ENCODE assay signal across 25 cellular contexts in genomic region chr1:8311068-8311718, GRCh38. TPM values are rescaled to one million over a fixed set of nuclear protein-coding genes. Genes with fewer than 3 reads are reported as not detected.
DNase-seq lines count a peak whose midpoint lies in the region; ATAC-seq and TF ChIP-seq lines count a peak whose summit lies in the region.
"Had no signal": no experiment of that assay in that cellular context is flagged by ENCODE, and none has a peak within 500 bp of the region (broad histone marks: within the 10 kb centered on the region; RNA-seq: fewer than 3 reads in every experiment).

No MANE protein-coding gene starts in this region.

- H3K27ac ChIP-seq in HEK293 (ENCODE audit: extremely low read depth, low read depth, low read length) (no peak overlapping the region), body of pancreas (peak overlapping the region; percentile 67 to 94 (median 91)), liver (ENCODE audit: low read depth in 1 of 2, low read length in 2 of 2) (peak overlapping the region; percentile 94 to 98), stomach (peak overlapping the region in 3 of 5 donors; percentile 37 to 55 (median 43))
- H3K27ac ChIP-seq: BLaER1 treated with 17β-estradiol and CSF1 and Interleukin-3, amounts not matched to agents 10 nM and 100 nM; HL-60 had no signal

- H3K4me3 ChIP-seq in HEK293 (ENCODE audit: low read depth, low read length) (no peak overlapping the region), body of pancreas (no peak overlapping the region), liver (ENCODE audit: low read depth in 1 of 3, low read length in 3 of 3) (no peak overlapping the region), stomach (no peak overlapping the region)
- H3K4me3 ChIP-seq: BLaER1 treated with 17β-estradiol and CSF1 and Interleukin-3, amounts not matched to agents 10 nM and 100 nM; GM12878; GM23338 had no signal

- H3K9me3 ChIP-seq in HEK293 (ENCODE audit: control insufficient read depth, insufficient read depth, low read depth, low read length) (no peaks in the 10 kb centered on the region), body of pancreas (no peaks in the 10 kb centered on the region), liver (ENCODE audit: control insufficient read depth in 4 of 4, low read length in 3 of 4) (no peaks in the 10 kb centered on the region), stomach (peaks cover 0 to 5% (median 0%) of the 10 kb centered on the region in 4 donors), T-helper 17 cell (ENCODE audit: control insufficient read depth, low read length, poor library complexity, severe bottlenecking) (no peaks in the 10 kb centered on the region)

- no peak for ATAC-seq in body of pancreas
- ATAC-seq in T-helper 17 cell = no peak
- ATAC-seq in HG02852 (IDR thresholded peaks at IDR 0.05; ENCODE audit: unreplicated experiment) = no peak
- no peak for ATAC-seq in GM19467 (IDR thresholded peaks at IDR 0.05; ENCODE audit: unreplicated experiment)
- ATAC-seq: GM12878, GM23338, HCT116 had no signal

- H3K27me3 Mint-ChIP-seq in T-helper 17 cell = peaks cover 32% of the 10 kb centered on the region

- no peak overlapping the region for H3K4me3 Mint-ChIP-seq in T-helper 17 cell
- H3K4me3 Mint-ChIP-seq: B cell; CD4-positive, CD25-positive, alpha-beta regulatory T cell; CD8-positive, alpha-beta memory T cell; GM23338; IgD-negative memory B cell had no signal

- no peak for TF ChIP-seq CTCF in HEK293 (tag by site-specific recombination; IDR thresholded peaks at IDR 0.05)
- no peak for TF ChIP-seq CTCF in body of pancreas (IDR thresholded peaks at IDR 0.05)
- TF ChIP-seq CTCF in liver (IDR thresholded peaks at IDR 0.05; ENCODE audit: low read depth, low read length, missing input control) = no peak
- TF ChIP-seq CTCF in stomach (IDR thresholded peaks at IDR 0.05) = no peak

- DNase-seq in body of pancreas (no peak), stomach (no peak), T-helper 17 cell (no peak)
- DNase-seq: 8988T; CD4-positive, CD25-positive, alpha-beta regulatory T cell; CD8-positive, alpha-beta memory T cell; COR-L47; DMS 273 treated with DMSO at 0.1 percent for 48 hours; DMS53; DND-41; EL; H7; KBM-7 had no signal

- no peak overlapping the region for H3K9ac ChIP-seq in liver (ENCODE audit: low read depth in 1 of 2, low read length in 2 of 2)
- H3K9ac ChIP-seq: BLaER1 treated with 17β-estradiol and CSF1 and Interleukin-3, amounts not matched to agents 10 nM and 100 nM had no signal

- H3K27me3 ChIP-seq in body of pancreas (no peaks in the 10 kb centered on the region), liver (ENCODE audit: control insufficient read depth in 4 of 4, insufficient read depth in 4 of 4, low read length in 3 of 4) (no peaks in the 10 kb centered on the region), stomach (peaks cover 0 to 11% (median 0%) of the 10 kb centered on the region in 3 donors)

- H3K36me3 ChIP-seq in HEK293 (ENCODE audit: control insufficient read depth in 2 of 2, insufficient read depth in 1 of 2, low read length in 2 of 2) = no peaks in the 10 kb centered on the region
- no peaks in the 10 kb centered on the region for H3K36me3 ChIP-seq in body of pancreas (replicated peaks in 1 of 2; ENCODE audit: insufficient read depth in 1 of 2, low read depth in 2 of 2)
- H3K36me3 ChIP-seq in liver (ENCODE audit: control insufficient read depth in 4 of 4, insufficient read depth in 3 of 4, low read depth in 1 of 4, low read length in 3 of 4) = peaks cover 0 to 2% (median 0%) of the 10 kb centered on the region in 4 donors
- no peaks in the 10 kb centered on the region for H3K36me3 ChIP-seq in stomach
- H3K36me3 ChIP-seq: BLaER1 treated with 17β-estradiol and CSF1 and Interleukin-3, amounts not matched to agents 10 nM and 100 nM had no signal

- H3K4me1 ChIP-seq in HEK293 (ENCODE audit: control insufficient read depth, insufficient read depth, low read length) (no peaks in the 10 kb centered on the region), body of pancreas (peaks cover 48% of the 10 kb centered on the region), liver (ENCODE audit: control insufficient read depth in 4 of 4, insufficient read depth in 4 of 4, low read length in 3 of 4) (peaks cover 3 to 46% (median 25%) of the 10 kb centered on the region in 4 donors), stomach (peaks cover 4 to 31% (median 19%) of the 10 kb centered on the region in 4 donors)

- H3K27ac Mint-ChIP-seq in T-helper 17 cell = no peak overlapping the region
- H3K27ac Mint-ChIP-seq: B cell; CD4-positive, CD25-positive, alpha-beta regulatory T cell; GM23338; IgD-negative memory B cell had no signal

- TF ChIP-seq EP300 in stomach (IDR thresholded peaks at IDR 0.05) = no peak

- TF ChIP-seq POLR2A in body of pancreas (IDR thresholded peaks at IDR 0.05) = no peak
- TF ChIP-seq POLR2A in stomach (IDR thresholded peaks at IDR 0.05) = no peak

- no peaks in the 10 kb centered on the region for H3K36me3 Mint-ChIP-seq in T-helper 17 cell (ENCODE audit: low read depth)
- H3K36me3 Mint-ChIP-seq: CD4-positive, CD25-positive, alpha-beta regulatory T cell; CD8-positive, alpha-beta memory T cell; IgD-negative memory B cell had no signal

- TF ChIP-seq RAD21 in liver (IDR thresholded peaks at IDR 0.05) = no peak

- peaks cover 6% of the 10 kb centered on the region for H3K4me1 Mint-ChIP-seq in T-helper 17 cell
- H3K4me1 Mint-ChIP-seq: B cell had no signal

- intact Hi-C loops in body of pancreas (cut with DNase I) (no loop called here), stomach (cut with DNase I; ENCODE audit: low total_unique reads) (loop anchor here (5.0 kb wide), 1 partner anchor 279 kb away; no protein-coding TSS in a partner anchor)

- 69 to 100% methylated on average over 1 of the region's 1 CpG for WGBS in body of pancreas, 2 donors
- 97% methylated on average over 1 of the region's 1 CpG for WGBS in liver
- WGBS in stomach, 5 donors = 52 to 96% (median 86%) methylated on average over 1 of the region's 1 CpG

- CTCF ChIA-PET in HEK293 (lab: Yijun Ruan, JAX) = interaction anchor here (0.6 to 7.3 kb wide), 12 partner anchors 14 to 336 kb away, joined by 3 to 169 read pairs (median 6); no protein-coding TSS in a partner anchor

- POLR2A ChIA-PET in HEK293 (lab: Yijun Ruan, JAX) = interaction anchor here (0.6 to 1.1 kb wide), 2 partner anchors 292 to 296 kb away, joined by 3 to 6 read pairs; no protein-coding TSS in a partner anchor

TF ChIP-seq in HEK293, 187 proteins besides CTCF, POLR2A, EP300 and RAD21:
- TF ChIP-seq ZXDB (tag by site-specific recombination; IDR thresholded peaks at IDR 0.05) = no peak
- no peak for TF ChIP-seq ZNF26 (tag by site-specific recombination; IDR thresholded peaks at IDR 0.05)
- peak; percentile 55 for TF ChIP-seq SETDB1 (IDR thresholded peaks at IDR 0.05; ENCODE audit: insufficient read length, low read length)
TF ChIP-seq in HEK293: peak in this region for 1.

TF ChIP-seq in liver, 16 proteins besides CTCF, POLR2A, EP300 and RAD21 (continues in another document):
- TF ChIP-seq SP1 (IDR thresholded peaks at IDR 0.05) (no peak), REST (IDR thresholded peaks at IDR 0.05) (no peak), MAX (IDR thresholded peaks at IDR 0.05) (no peak), GABPA (IDR thresholded peaks at IDR 0.05 in 1 of 2, conservative IDR thresholded peaks at IDR 0.05 in 1 of 2) (no peak), TAF1 (conservative IDR thresholded peaks at IDR 0.05) (no peak), FOXA2 (IDR thresholded peaks at IDR 0.05) (no peak), YY1 (IDR thresholded peaks at IDR 0.05) (no peak), JUND (IDR thresholded peaks at IDR 0.05) (no peak), FOXA1 (IDR thresholded peaks at IDR 0.05) (no peak)

RNA-seq across cellular contexts. Expression of gene SLC45A1, which starts 6.7 kb away (rescaled TPM):
- 1 to 10 TPM in 1 of 2 donors, not detected in 1; 1.6 TPM for total RNA-seq in body of pancreas
- total RNA-seq in liver = under 1 TPM in 1 of 2 donors, not detected in 1; 0.08 TPM
- under 1 TPM; 0.14 to 0.29 TPM for polyA plus RNA-seq in liver
- 1 to 10 TPM in 2 of 5 donors, not detected in 3; 2.4 to 3.0 TPM for total RNA-seq in stomach
- polyA plus RNA-seq in stomach = 1 to 10 TPM; 1.1 to 2.5 (median 1.6) TPM
- under 1 TPM; 0.65 to 0.70 TPM for total RNA-seq in T-helper 17 cell
- total RNA-seq: HT1080 had no signal
